Comparison of ENCODE assay signal across 10 cellular contexts in the genomic region with DNA sequence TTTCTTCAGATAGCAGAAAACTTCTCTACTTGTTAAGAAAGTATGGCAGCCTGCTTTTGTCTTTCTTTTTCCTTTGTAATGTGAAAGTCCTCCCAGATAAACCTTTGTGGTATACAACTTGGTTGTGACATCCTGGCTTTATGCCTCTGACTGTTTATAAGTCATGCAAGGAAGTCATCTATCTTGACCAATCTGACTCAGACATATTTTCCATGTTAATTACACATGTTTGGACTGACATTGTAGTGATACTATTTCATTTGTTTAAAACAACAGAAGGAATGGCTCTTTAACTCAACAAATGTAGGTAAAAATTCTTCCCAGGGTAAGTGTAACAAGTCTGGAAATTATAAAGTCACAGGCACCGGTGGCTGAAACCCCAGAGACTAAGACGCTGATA.
DNase-seq lines count a peak whose midpoint lies in the region; ATAC-seq and TF ChIP-seq lines count a peak whose summit lies in the region.
"Had no signal": no experiment of that assay in that cellular context is flagged by ENCODE, and none has a peak within 500 bp of the region (broad histone marks: within the 10 kb centered on the region; RNA-seq: fewer than 3 reads in every experiment).

No MANE protein-coding gene starts in this region.

- H3K36me3 ChIP-seq in ascending aorta (no peaks in the 10 kb centered on the region), rectal smooth muscle tissue (ENCODE audit: control insufficient read depth, insufficient read depth, low read length) (no peaks in the 10 kb centered on the region), BE2C (no peaks in the 10 kb centered on the region)

- no peaks in the 10 kb centered on the region for H3K9me3 ChIP-seq in ascending aorta
- H3K9me3 ChIP-seq in BE2C: no peaks in the 10 kb centered on the region

- H3K27ac Mint-ChIP-seq in natural killer cell: no peak overlapping the region

- no peaks in the 10 kb centered on the region for H3K36me3 Mint-ChIP-seq in natural killer cell

- H3K9ac ChIP-seq in rectal smooth muscle tissue (ENCODE audit: low read length): no peak overlapping the region

- H3K27me3 ChIP-seq in ascending aorta (no peaks in the 10 kb centered on the region), foreskin keratinocyte (peaks cover 3% of the 10 kb centered on the region), rectal smooth muscle tissue (ENCODE audit: control insufficient read depth, insufficient read depth, low read length) (no peaks in the 10 kb centered on the region), BE2C (peaks cover 7% of the 10 kb centered on the region)
- H3K27me3 ChIP-seq: hepatocyte had no signal

- no peak overlapping the region for H3K4me3 Mint-ChIP-seq in natural killer cell

- H3K4me3 ChIP-seq in ascending aorta (no peak overlapping the region), rectal smooth muscle tissue (ENCODE audit: low read length) (no peak overlapping the region), BE2C (ENCODE audit: low read depth, low read length) (no peak overlapping the region)
- H3K4me3 ChIP-seq: hepatocyte had no signal

- TF ChIP-seq CTCF in ascending aorta (IDR thresholded peaks at IDR 0.05): no peak
- TF ChIP-seq CTCF in foreskin keratinocyte (conservative IDR thresholded peaks at IDR 0.05): no peak
- no peak for TF ChIP-seq CTCF in natural killer cell (IDR thresholded peaks at IDR 0.05)
- no peak for TF ChIP-seq CTCF in BE2C (IDR thresholded peaks at IDR 0.05; ENCODE audit: low read depth, low read length)

- H3K27ac ChIP-seq in ascending aorta: peak overlapping the region; percentile 57 to 61
- no peak overlapping the region for H3K27ac ChIP-seq in foreskin keratinocyte
- peak overlapping the region; percentile 14 for H3K27ac ChIP-seq in rectal smooth muscle tissue (ENCODE audit: low read depth, low read length)
- H3K27ac ChIP-seq: hepatocyte had no signal

- H3K4me1 ChIP-seq in ascending aorta: peaks cover 0 to 20% of the 10 kb centered on the region in 2 donors
- no peaks in the 10 kb centered on the region for H3K4me1 ChIP-seq in foreskin keratinocyte
- peaks cover 12% of the 10 kb centered on the region for H3K4me1 ChIP-seq in rectal smooth muscle tissue (ENCODE audit: control insufficient read depth, insufficient read depth, low read length)
- no peaks in the 10 kb centered on the region for H3K4me1 ChIP-seq in BE2C

- H3K27me3 Mint-ChIP-seq in natural killer cell (ENCODE audit: low read depth in 2 of 2): no peaks in the 10 kb centered on the region

- DNase-seq in GM04504 (ENCODE audit: low read depth) (peak; percentile 91), ascending aorta (ENCODE audit: low spot score in 2 of 2) (no peak), foreskin keratinocyte (peak; percentile 34 to 72), natural killer cell (no peak), superior temporal gyrus (ENCODE audit: extremely low spot score) (no peak), BE2C (no peak)
- DNase-seq: NCI-H510A had no signal

- intact Hi-C loops in ascending aorta (cut with DNase I) (loop anchor here (10.0 kb wide), 1 partner anchor 213 kb away; no protein-coding TSS in a partner anchor), natural killer cell (cut with micrococcal nuclease) (no loop called here)

- H3K4me1 Mint-ChIP-seq in natural killer cell: no peaks in the 10 kb centered on the region

- peaks cover 0 to 5% of the 10 kb centered on the region in 2 donors for H3K9me3 Mint-ChIP-seq in natural killer cell

- ATAC-seq in foreskin keratinocyte (peak; percentile 67), natural killer cell (no peak), GM18858 (IDR thresholded peaks at IDR 0.05; ENCODE audit: unreplicated experiment) (no peak)

Comparison
In these comparisons a context has a peak if more than half of its experiments do, and no peak if none do; other contexts are left out.
1. DNase-seq: peak in GM04504 (single experiment) and foreskin keratinocyte (2 of 2); none in ascending aorta (0 of 2), natural killer cell (single experiment), superior temporal gyrus (single experiment) and BE2C (single experiment).